In the genomic region with DNA sequence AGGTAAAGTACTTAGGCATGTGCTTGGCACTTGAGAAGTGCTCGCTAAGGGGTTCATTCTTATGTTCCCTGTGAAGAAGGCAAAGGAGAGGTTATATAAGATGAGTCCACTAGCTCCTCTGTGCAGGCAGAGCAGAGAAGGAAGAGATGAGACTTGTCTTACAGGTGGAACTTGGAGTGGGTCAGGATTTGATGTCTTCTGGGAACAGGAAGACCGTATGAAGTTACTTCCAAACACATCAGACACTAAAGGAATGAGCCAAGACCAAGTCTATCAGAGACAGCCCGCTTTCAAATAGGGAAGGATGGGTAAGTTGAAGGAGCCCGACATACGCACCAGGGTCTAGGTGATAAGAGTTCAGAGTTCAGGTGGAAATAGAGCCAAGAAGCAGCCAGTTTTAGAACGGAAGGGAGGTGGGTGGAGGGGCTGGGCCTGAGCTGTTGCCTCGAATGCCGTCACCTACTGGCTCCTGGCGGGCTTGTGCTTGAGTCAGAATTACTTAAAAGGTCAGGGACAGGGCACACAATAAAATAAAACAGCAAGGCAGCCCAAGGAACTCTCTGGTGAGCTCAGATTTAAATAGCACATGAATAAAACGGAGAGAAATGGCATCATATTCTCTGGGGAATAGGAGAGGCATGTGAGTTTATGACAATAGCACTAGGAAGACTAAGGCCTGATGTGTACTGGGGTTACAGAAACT, we compare ENCODE assay signal across 16 cellular contexts. TPM values are rescaled to one million over a fixed set of nuclear protein-coding genes. Genes with fewer than 3 reads are reported as not detected.
DNase-seq lines count a peak whose midpoint lies in the region; ATAC-seq and TF ChIP-seq lines count a peak whose summit lies in the region.
"Had no signal": no experiment of that assay in that cellular context is flagged by ENCODE, and none has a peak within 500 bp of the region (broad histone marks: within the 10 kb centered on the region; RNA-seq: fewer than 3 reads in every experiment).

No MANE protein-coding gene starts in this region.

- H3K27ac ChIP-seq in RWPE1 = no peak overlapping the region
- H3K27ac ChIP-seq: breast epithelium, hepatocyte, KMS-11, tibial nerve, VCaP had no signal

- intact Hi-C loops in head of caudate nucleus (cut with DNase I) = no loop called here

- CTCF ChIA-PET in RWPE1 (lab: Yijun Ruan, JAX) = interaction anchor here (0.6 to 0.7 kb wide), 2 partner anchors 180 to 229 kb away, joined by 3 read pairs; no protein-coding TSS in a partner anchor

- H3K4me3 ChIP-seq in fibroblast of mammary gland (ENCODE audit: control insufficient read depth, low read depth, low read length) = no peak overlapping the region
- H3K4me3 ChIP-seq: breast epithelium, hepatocyte, tibial nerve had no signal

- DNase-seq in Caki2 (ENCODE audit: low read depth) = peak; percentile 82
- peak; percentile 59 for DNase-seq in RWPE1 (ENCODE audit: low spot score)
- peak; percentile 86 for DNase-seq in fibroblast of mammary gland (ENCODE audit: low read depth)
- DNase-seq in renal cortical epithelial cell (ENCODE audit: low read depth) = peak; percentile 71
- DNase-seq in head of caudate nucleus = no peak
- DNase-seq in NCI-H1436 (lab: John Stamatoyannopoulos, UW) = no peak
- DNase-seq: activated T-cell treated with anti-CD3 and anti-CD28 coated beads, Interleukin-2, amount 50 U/mL, for 24 hours; CD4-positive, alpha-beta memory T cell; NCI-H2171 treated with DMSO at 0.1 percent for 48 hours had no signal

- in situ Hi-C loops in Caki2 (cut with HindIII; ENCODE audit: low pct_unique_long_range_greater_than_20kb, low sequenced_read_pairs) = no loop called here

- no peak for TF ChIP-seq CTCF in RWPE1 (conservative IDR thresholded peaks at IDR 0.05; ENCODE audit: low read depth)
- TF ChIP-seq CTCF in fibroblast of mammary gland (conservative IDR thresholded peaks at IDR 0.05; ENCODE audit: control insufficient read depth, insufficient read depth, low read depth, low read length) = no peak

- ATAC-seq in HG02938 (IDR thresholded peaks at IDR 0.05; ENCODE audit: unreplicated experiment) (no peak), HG03095 (IDR thresholded peaks at IDR 0.05; ENCODE audit: unreplicated experiment) (no peak)

- POLR2A ChIA-PET in RWPE1 (lab: Yijun Ruan, JAX; ENCODE audit: low non-redundant PET) = no interaction called here

RNA-seq across cellular contexts. Expression of a gene that starts 56.1 kb away (rescaled TPM):
- total RNA-seq in Caki2 (2014; rRNA removed; shearing (Covaris generic); ENCODE audit: low replicate concordance) = 83.7 and 87.2 TPM in 2 replicates
- 48.8 and 73.8 TPM in 2 replicates for total RNA-seq in renal cortical epithelial cell

Comparison
In these comparisons a context has a peak if more than half of its experiments do, and no peak if none do; other contexts are left out.
1. DNase-seq: peak in Caki2 (single experiment), RWPE1 (single experiment), fibroblast of mammary gland (single experiment) and renal cortical epithelial cell (single experiment); none in head of caudate nucleus (0 of 42) and NCI-H1436 (single experiment).